In the genomic region with DNA sequence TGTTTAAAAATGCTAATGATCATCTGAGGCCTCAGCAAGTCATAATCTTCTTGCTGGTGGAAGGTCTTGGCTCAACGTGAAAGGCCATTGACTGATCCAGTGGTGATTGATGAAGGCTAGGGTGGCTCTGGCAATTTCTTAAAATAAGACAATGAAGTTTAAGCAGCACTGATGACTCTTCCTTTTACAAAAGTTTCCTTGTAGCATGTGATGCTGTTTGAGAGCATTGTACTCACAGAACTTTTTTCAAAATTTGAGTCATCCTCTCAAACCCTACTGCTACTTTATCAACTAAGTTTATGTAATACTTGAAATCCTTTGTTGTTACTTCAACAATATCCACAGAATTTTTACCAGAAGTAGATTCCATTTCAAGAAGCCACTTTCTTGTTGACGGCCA, we compare ENCODE assay signal across 24 cellular contexts.
DNase-seq lines count a peak whose midpoint lies in the region; ATAC-seq and TF ChIP-seq lines count a peak whose summit lies in the region.
"Had no signal": no experiment of that assay in that cellular context is flagged by ENCODE, and none has a peak within 500 bp of the region (broad histone marks: within the 10 kb centered on the region; RNA-seq: fewer than 3 reads in every experiment).

No MANE protein-coding gene starts in this region.

- H3K4me3 Mint-ChIP-seq in activated CD4-positive, alpha-beta memory T cell treated with anti-CD3 and anti-CD28 coated beads for 36 hours = no peak overlapping the region
- H3K4me3 Mint-ChIP-seq in activated CD4-positive, alpha-beta memory T cell treated with anti-CD3 and anti-CD28 coated beads, Interleukin-2, amount 10 ng/mL, durations not matched to agents 7 days and 5 days = no peak overlapping the region
- no peak overlapping the region for H3K4me3 Mint-ChIP-seq in HFFc6
- H3K4me3 Mint-ChIP-seq in central memory CD8-positive, alpha-beta T cell = no peak overlapping the region
- no peak overlapping the region for H3K4me3 Mint-ChIP-seq in memory B cell
- H3K4me3 Mint-ChIP-seq in T-helper 2 cell treated with Interferon-gamma antibody and Interleukin-4, amounts not matched to agents 5 μg/mL and 100 μg/mL, for 36 hours = no peak overlapping the region
- H3K4me3 Mint-ChIP-seq: B cell, mesothelial cell of epicardium, neural progenitor cell had no signal

- H4K20me1 ChIP-seq in OCI-LY7 (ENCODE audit: insufficient read depth, low read length) = no peaks in the 10 kb centered on the region

- no peaks in the 10 kb centered on the region for H3K27me3 Mint-ChIP-seq in activated CD4-positive, alpha-beta memory T cell treated with anti-CD3 and anti-CD28 coated beads for 36 hours
- H3K27me3 Mint-ChIP-seq in activated CD4-positive, alpha-beta memory T cell treated with anti-CD3 and anti-CD28 coated beads, Interleukin-2, amount 10 ng/mL, durations not matched to agents 7 days and 5 days = no peaks in the 10 kb centered on the region
- H3K27me3 Mint-ChIP-seq in HFFc6 (ENCODE audit: insufficient read depth) = peaks cover 2% of the 10 kb centered on the region; the same call in 1 of the 2 replicates
- H3K27me3 Mint-ChIP-seq in central memory CD8-positive, alpha-beta T cell = no peaks in the 10 kb centered on the region
- H3K27me3 Mint-ChIP-seq in memory B cell = no peaks in the 10 kb centered on the region
- no peaks in the 10 kb centered on the region for H3K27me3 Mint-ChIP-seq in T-helper 2 cell treated with Interferon-gamma antibody and Interleukin-4, amounts not matched to agents 5 μg/mL and 100 μg/mL, for 36 hours (ENCODE audit: low read depth)
- H3K27me3 Mint-ChIP-seq: B cell had no signal

- peak overlapping the region; percentile 44 for H3K27ac Mint-ChIP-seq in activated CD4-positive, alpha-beta memory T cell treated with anti-CD3 and anti-CD28 coated beads for 36 hours
- H3K27ac Mint-ChIP-seq in activated CD4-positive, alpha-beta memory T cell treated with anti-CD3 and anti-CD28 coated beads, Interleukin-2, amount 10 ng/mL, durations not matched to agents 7 days and 5 days = no peak overlapping the region
- peak overlapping the region; percentile 24 for H3K27ac Mint-ChIP-seq in HFFc6
- peak overlapping the region; percentile 70 for H3K27ac Mint-ChIP-seq in central memory CD8-positive, alpha-beta T cell (ENCODE audit: low read depth)
- peak overlapping the region; percentile 2 for H3K27ac Mint-ChIP-seq in memory B cell
- no peak overlapping the region for H3K27ac Mint-ChIP-seq in T-helper 2 cell treated with Interferon-gamma antibody and Interleukin-4, amounts not matched to agents 5 μg/mL and 100 μg/mL, for 36 hours
- H3K27ac Mint-ChIP-seq: B cell, mesothelial cell of epicardium, neural progenitor cell had no signal

- no peak overlapping the region for H3K4me2 ChIP-seq in OCI-LY7 (ENCODE audit: low read length)
- H3K4me2 ChIP-seq: neural progenitor cell, PC-9, smooth muscle cell had no signal

- H3K4me1 Mint-ChIP-seq in activated CD4-positive, alpha-beta memory T cell treated with anti-CD3 and anti-CD28 coated beads for 36 hours (ENCODE audit: low read depth) = peaks cover 54% of the 10 kb centered on the region
- H3K4me1 Mint-ChIP-seq in activated CD4-positive, alpha-beta memory T cell treated with anti-CD3 and anti-CD28 coated beads, Interleukin-2, amount 10 ng/mL, durations not matched to agents 7 days and 5 days = peaks cover 25% of the 10 kb centered on the region
- H3K4me1 Mint-ChIP-seq in HFFc6 (ENCODE audit: low read depth) = peaks cover 22% of the 10 kb centered on the region
- H3K4me1 Mint-ChIP-seq in central memory CD8-positive, alpha-beta T cell = peaks cover 60% of the 10 kb centered on the region
- peaks cover 10% of the 10 kb centered on the region for H3K4me1 Mint-ChIP-seq in memory B cell
- peaks cover 23% of the 10 kb centered on the region for H3K4me1 Mint-ChIP-seq in T-helper 2 cell treated with Interferon-gamma antibody and Interleukin-4, amounts not matched to agents 5 μg/mL and 100 μg/mL, for 36 hours (ENCODE audit: low read depth)
- H3K4me1 Mint-ChIP-seq: mesothelial cell of epicardium, neural progenitor cell had no signal

- TF ChIP-seq CTCF in HFFc6 (IDR thresholded peaks at IDR 0.05) (no peak), OCI-LY7 (conservative IDR thresholded peaks at IDR 0.05; ENCODE audit: low read length) (no peak)

- peaks cover 24% of the 10 kb centered on the region for H3K4me1 ChIP-seq in OCI-LY7 (ENCODE audit: insufficient read depth, low read length, poor library complexity, severe bottlenecking)
- H3K4me1 ChIP-seq: adrenal gland, neural progenitor cell had no signal

- no peak for DNase-seq in activated CD4-positive, alpha-beta memory T cell treated with anti-CD3 and anti-CD28 coated beads for 36 hours
- DNase-seq in activated CD4-positive, alpha-beta memory T cell treated with anti-CD3 and anti-CD28 coated beads, Interleukin-2, amount 10 ng/mL, durations not matched to agents 7 days and 5 days = no peak
- peak; percentile 12 for DNase-seq in HFFc6
- no peak for DNase-seq in central memory CD8-positive, alpha-beta T cell (ENCODE audit: low spot score in 2 of 2)
- no peak for DNase-seq in memory B cell (ENCODE audit: low spot score in 2 of 2)
- DNase-seq in OCI-LY7 (ENCODE audit: low spot score) = no peak
- no peak for DNase-seq in T-helper 2 cell treated with Interferon-gamma antibody and Interleukin-4, amounts not matched to agents 5 μg/mL and 100 μg/mL, for 36 hours (ENCODE audit: low spot score)
- no peak for DNase-seq in NCI-H2196 (lab: John Stamatoyannopoulos, UW; ENCODE audit: unreplicated experiment)
- DNase-seq: 8988T; activated T-cell treated with anti-CD3 and anti-CD28 coated beads, Interleukin-2, amount 50 U/mL, for 48 hours; adrenal gland; Calu3; EL; erythroblast; NCI-H1092; NCI-H2029; PC-9; psoas muscle; SIG-M5; stimulated activated CD4-positive, alpha-beta T cell treated with anti-CD3 and anti-CD28 coated beads, Interleukin-4, amount 100 ng/mL, for 24 hours had no signal

- CTCF ChIA-PET in activated CD4-positive, alpha-beta memory T cell treated with anti-CD3 and anti-CD28 coated beads for 36 hours (lab: Charles Lee) = no interaction called here
- CTCF ChIA-PET in activated CD4-positive, alpha-beta memory T cell treated with anti-CD3 and anti-CD28 coated beads, Interleukin-2, amount 10 ng/mL, durations not matched to agents 7 days and 5 days (lab: Charles Lee) = no interaction called here
- CTCF ChIA-PET in OCI-LY7 (lab: Charles Lee; ENCODE audit: unreplicated experiment) = no interaction called here

- H3K36me3 Mint-ChIP-seq in activated CD4-positive, alpha-beta memory T cell treated with anti-CD3 and anti-CD28 coated beads for 36 hours = peaks cover 11% of the 10 kb centered on the region
- H3K36me3 Mint-ChIP-seq in activated CD4-positive, alpha-beta memory T cell treated with anti-CD3 and anti-CD28 coated beads, Interleukin-2, amount 10 ng/mL, durations not matched to agents 7 days and 5 days (ENCODE audit: low read depth) = peaks cover 51% of the 10 kb centered on the region
- H3K36me3 Mint-ChIP-seq in HFFc6 (ENCODE audit: low read depth) (peaks cover 43% of the 10 kb centered on the region), memory B cell (peaks cover 36% of the 10 kb centered on the region)
- H3K36me3 Mint-ChIP-seq in central memory CD8-positive, alpha-beta T cell (ENCODE audit: insufficient read depth) = peaks cover 22% of the 10 kb centered on the region
- H3K36me3 Mint-ChIP-seq in T-helper 2 cell treated with Interferon-gamma antibody and Interleukin-4, amounts not matched to agents 5 μg/mL and 100 μg/mL, for 36 hours (ENCODE audit: low read depth) = peaks cover 57% of the 10 kb centered on the region

- intact Hi-C loops in activated CD4-positive, alpha-beta memory T cell treated with anti-CD3 and anti-CD28 coated beads for 36 hours (cut with micrococcal nuclease) = loop anchor here (5.0 kb wide), 3 partner anchors 432 to 797 kb away; a partner anchor contains a TSS
- intact Hi-C loops in OCI-LY7 (cut with micrococcal nuclease; ENCODE audit: unreplicated experiment) = no loop called here

- POLR2A ChIA-PET in activated CD4-positive, alpha-beta memory T cell treated with anti-CD3 and anti-CD28 coated beads for 36 hours (lab: Charles Lee) = no interaction called here
- POLR2A ChIA-PET in activated CD4-positive, alpha-beta memory T cell treated with anti-CD3 and anti-CD28 coated beads, Interleukin-2, amount 10 ng/mL, durations not matched to agents 7 days and 5 days (lab: Charles Lee) = no interaction called here
- POLR2A ChIA-PET in OCI-LY7 (lab: Charles Lee) = no interaction called here

- H3K79me2 ChIP-seq in OCI-LY7 (ENCODE audit: insufficient read depth, low read depth, low read length) = no peaks in the 10 kb centered on the region; the same call in 1 of the 2 replicates

- H3K27ac ChIP-seq in OCI-LY7 (ENCODE audit: low read depth, low read length, poor library complexity, severe bottlenecking) = no peak overlapping the region
- H3K27ac ChIP-seq: adrenal gland, neural progenitor cell, PC-9, psoas muscle had no signal

- BruUV-seq in OCI-LY7 (replicated peaks; lab: Mats Ljungman, UMichigan) = no TSS peak

- H3K4me3 ChIP-seq in OCI-LY7 (ENCODE audit: low read depth, low read length, poor library complexity, severe bottlenecking) = no peak overlapping the region
- H3K4me3 ChIP-seq: adrenal gland, neural progenitor cell, PC-9, psoas muscle, smooth muscle cell had no signal

- H3K36me3 ChIP-seq in OCI-LY7 (ENCODE audit: insufficient read depth, low read length) = peaks cover 37% of the 10 kb centered on the region
- H3K36me3 ChIP-seq: adrenal gland, neural progenitor cell had no signal

- no peaks in the 10 kb centered on the region for H3K9me3 ChIP-seq in OCI-LY7 (ENCODE audit: low read length)
- H3K9me3 ChIP-seq: adrenal gland, psoas muscle had no signal

- H3K9me2 ChIP-seq in OCI-LY7 (ENCODE audit: insufficient read depth, low read length) = no peaks in the 10 kb centered on the region

- no peak for ATAC-seq in central memory CD8-positive, alpha-beta T cell (replicated peaks; ENCODE audit: extremely low read depth, poor library complexity, severe bottlenecking)
- no peak for ATAC-seq in memory B cell (ENCODE audit: low read depth)
- ATAC-seq: psoas muscle had no signal

- no peak overlapping the region for H2AFZ ChIP-seq in OCI-LY7 (ENCODE audit: low read length)
- H2AFZ ChIP-seq: neural progenitor cell, PC-9 had no signal

- peaks cover 21% of the 10 kb centered on the region for H3K9me3 Mint-ChIP-seq in activated CD4-positive, alpha-beta memory T cell treated with anti-CD3 and anti-CD28 coated beads for 36 hours
- H3K9me3 Mint-ChIP-seq in activated CD4-positive, alpha-beta memory T cell treated with anti-CD3 and anti-CD28 coated beads, Interleukin-2, amount 10 ng/mL, durations not matched to agents 7 days and 5 days = peaks cover 8% of the 10 kb centered on the region
- H3K9me3 Mint-ChIP-seq in HFFc6 (no peaks in the 10 kb centered on the region), memory B cell (peaks cover 7% of the 10 kb centered on the region)
- no peaks in the 10 kb centered on the region for H3K9me3 Mint-ChIP-seq in central memory CD8-positive, alpha-beta T cell
- peaks cover 24% of the 10 kb centered on the region for H3K9me3 Mint-ChIP-seq in T-helper 2 cell treated with Interferon-gamma antibody and Interleukin-4, amounts not matched to agents 5 μg/mL and 100 μg/mL, for 36 hours

Comparison
In these comparisons a context has a peak if more than half of its experiments do, and no peak if none do; other contexts are left out.
1. H3K27ac Mint-ChIP-seq: peak in activated CD4-positive, alpha-beta memory T cell treated with anti-CD3 and anti-CD28 coated beads for 36 hours (single experiment), HFFc6 (single experiment), central memory CD8-positive, alpha-beta T cell (single experiment) and memory B cell (single experiment); none in activated CD4-positive, alpha-beta memory T cell treated with anti-CD3 and anti-CD28 coated beads, Interleukin-2, amount 10 ng/mL, durations not matched to agents 7 days and 5 days (single experiment) and T-helper 2 cell treated with Interferon-gamma antibody and Interleukin-4, amounts not matched to agents 5 μg/mL and 100 μg/mL, for 36 hours (single experiment).